Comparison of ENCODE assay signal across 1 cellular context in the genomic region with DNA sequence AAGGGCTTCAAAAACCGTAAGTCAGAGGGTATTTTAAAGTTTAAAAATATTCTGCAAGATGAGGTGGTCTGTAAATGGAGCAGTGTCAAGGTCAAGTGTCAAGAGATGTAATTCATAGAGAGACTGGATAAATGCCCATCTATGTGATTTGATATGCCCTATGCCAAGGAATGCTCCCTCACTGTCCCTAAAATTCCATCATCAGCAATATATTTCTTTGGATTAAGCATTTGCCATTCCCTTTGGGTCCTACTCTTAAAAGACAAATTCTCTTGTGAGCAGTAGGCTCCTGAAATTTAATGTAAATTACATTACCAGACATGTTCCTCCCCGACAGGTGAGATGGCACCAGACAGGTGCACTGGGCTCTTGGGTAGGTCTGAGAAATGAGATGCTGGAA.
A peak's percentile ranks its signal among the peaks of the same experiment; 100 is the strongest.
TF ChIP-seq lines count a peak whose summit lies in the region.

No MANE protein-coding gene starts in this region.

TF ChIP-seq in K562, 482 proteins besides CTCF, POLR2A, EP300 and RAD21:
- TF ChIP-seq ZNF23 (CRISPR knock-in tag; IDR thresholded peaks at IDR 0.05) (no peak), SRF (CRISPR knock-in tag; IDR thresholded peaks at IDR 0.05) (no peak), PURB (CRISPR knock-in tag; IDR thresholded peaks at IDR 0.05; ENCODE audit: low read depth) (no peak), TCF7L2 (IDR thresholded peaks at IDR 0.05; ENCODE audit: low read depth, low read length) (no peak), HMG20A (CRISPR knock-in tag; conservative IDR thresholded peaks at IDR 0.05) (no peak), RBM39 (optimal IDR thresholded peaks at IDR 0.05; ENCODE audit: low read depth, low read length) (no peak), C11orf30 (IDR thresholded peaks at IDR 0.05; ENCODE audit: low read depth) (0 out of 2 replicates have a peak, but pooled peaks have one; percentile 7), POLR2H (tag; IDR thresholded peaks at IDR 0.05; ENCODE audit: low read depth) (no peak)
- TF ChIP-seq, protein P1, sequence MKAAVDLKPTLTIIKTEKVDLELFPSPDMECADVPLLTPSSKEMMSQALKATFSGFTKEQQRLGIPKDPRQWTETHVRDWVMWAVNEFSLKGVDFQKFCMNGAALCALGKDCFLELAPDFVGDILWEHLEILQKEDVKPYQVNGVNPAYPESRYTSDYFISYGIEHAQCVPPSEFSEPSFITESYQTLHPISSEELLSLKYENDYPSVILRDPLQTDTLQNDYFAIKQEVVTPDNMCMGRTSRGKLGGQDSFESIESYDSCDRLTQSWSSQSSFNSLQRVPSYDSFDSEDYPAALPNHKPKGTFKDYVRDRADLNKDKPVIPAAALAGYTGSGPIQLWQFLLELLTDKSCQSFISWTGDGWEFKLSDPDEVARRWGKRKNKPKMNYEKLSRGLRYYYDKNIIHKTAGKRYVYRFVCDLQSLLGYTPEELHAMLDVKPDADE (conservative IDR thresholded peaks at IDR 0.05; ENCODE audit: control insufficient read depth, low read depth, low read length) = no peak
